11 cellular contexts compared by ENCODE assay signal in genomic region chr18:70194227-70194890, GRCh38. TPM values are rescaled to one million over a fixed set of nuclear protein-coding genes. Genes with fewer than 3 reads are reported as not detected.
DNase-seq lines count a peak whose midpoint lies in the region; ATAC-seq and TF ChIP-seq lines count a peak whose summit lies in the region.
"Had no signal": no experiment of that assay in that cellular context is flagged by ENCODE, and none has a peak within 500 bp of the region (broad histone marks: within the 10 kb centered on the region; RNA-seq: fewer than 3 reads in every experiment).

No MANE protein-coding gene starts in this region.

- H2AFZ ChIP-seq in osteoblast (ENCODE audit: low read length): no peak overlapping the region

- H3K79me2 ChIP-seq in osteoblast (ENCODE audit: insufficient read depth, low read length): no peaks in the 10 kb centered on the region

- H4K20me1 ChIP-seq in osteoblast (ENCODE audit: insufficient read depth, low read length): no peaks in the 10 kb centered on the region

- H3K27me3 ChIP-seq in osteoblast (ENCODE audit: insufficient read depth, low read length): no peaks in the 10 kb centered on the region
- H3K27me3 ChIP-seq: sigmoid colon had no signal

- H3K4me2 ChIP-seq in osteoblast (ENCODE audit: insufficient read depth, low read length): no peak overlapping the region

- no peak for TF ChIP-seq CTCF in osteoblast (IDR thresholded peaks at IDR 0.05; ENCODE audit: extremely low read depth, low read depth, low read length)

- H3K4me3 ChIP-seq in osteoblast (ENCODE audit: insufficient read depth, low read length): no peak overlapping the region
- H3K4me3 ChIP-seq: sigmoid colon had no signal

- no peak overlapping the region for H3K27ac ChIP-seq in osteoblast (ENCODE audit: low read depth, low read length)
- H3K27ac ChIP-seq: sigmoid colon had no signal

- H3K36me3 ChIP-seq in osteoblast (ENCODE audit: insufficient read depth, low read length): peaks cover 7% of the 10 kb centered on the region

- peak; percentile 66 for ATAC-seq in GM18499 (IDR thresholded peaks at IDR 0.05; ENCODE audit: insufficient read depth, unreplicated experiment)
- ATAC-seq in GM19324 (IDR thresholded peaks at IDR 0.05; ENCODE audit: low FRiP score, unreplicated experiment): peak; percentile 80
- peak; percentile 82 for ATAC-seq in HG02840 (IDR thresholded peaks at IDR 0.05; ENCODE audit: low FRiP score, unreplicated experiment)
- ATAC-seq in HG03571 (IDR thresholded peaks at IDR 0.05; ENCODE audit: unreplicated experiment): peak; percentile 86

- peaks cover 7% of the 10 kb centered on the region for H3K4me1 ChIP-seq in osteoblast (ENCODE audit: insufficient read depth, low read length)

- H3K9me3 ChIP-seq in osteoblast (ENCODE audit: low read depth, low read length): no peaks in the 10 kb centered on the region
- H3K9me3 ChIP-seq: sigmoid colon had no signal

- DNase-seq in nucleus accumbens (lab: John Stamatoyannopoulos, UW): no peak
- no peak for DNase-seq in osteoblast (ENCODE audit: insufficient read length, low spot score, missing footprints)
- DNase-seq in NCI-H1092 (lab: John Stamatoyannopoulos, UW): no peak
- no peak for DNase-seq in mucosa of gallbladder (ENCODE audit: low spot score)
- DNase-seq: left ventricle myocardium superior, NCI-H1105 treated with DMSO at 0.1 percent for 48 hours, sigmoid colon had no signal

RNA-seq across cellular contexts. Expression of gene RTTN, which starts 11.1 kb away (rescaled TPM):
- total RNA-seq in osteoblast (11.2 and 15.6 TPM in 2 replicates), mucosa of gallbladder (8.7 TPM)
